In genomic region chr12:110846615-110847566, GRCh38 we compare ENCODE assay signal across 8 cellular contexts. TPM values are rescaled to one million over a fixed set of nuclear protein-coding genes. Genes with fewer than 3 reads are reported as not detected.
DNase-seq lines count a peak whose midpoint lies in the region; ATAC-seq and TF ChIP-seq lines count a peak whose summit lies in the region.

TSS of gene CCDC63 (plus strand) at chr12:110846987. CDS start at chr12:110852955, 5,968 bp downstream.

- peak within 1 kb of the TSS; percentile 75 for H3K4me2 ChIP-seq in neural progenitor cell

- TF ChIP-seq CTCF in foreskin fibroblast (IDR thresholded peaks at IDR 0.05; ENCODE audit: low read depth, low read length) (peak; percentile 31), neural progenitor cell (IDR thresholded peaks at IDR 0.05) (peak; percentile 67)

- H3K79me2 ChIP-seq in neural progenitor cell (ENCODE audit: low read depth), result no peaks in the 10 kb centered on the region

- no peak within 1 kb of the TSS for H3K27ac Mint-ChIP-seq in neural progenitor cell

- peaks cover 7% of the 10 kb centered on the region for H3F3A ChIP-seq in neural progenitor cell (ENCODE audit: low read depth)

- H3K27ac ChIP-seq in neural progenitor cell, result no peak within 1 kb of the TSS

- no peaks in the 10 kb centered on the region for H3K9me3 Mint-ChIP-seq in neural progenitor cell

- H3K36me3 Mint-ChIP-seq in neural progenitor cell, result no peaks in the 10 kb centered on the region

- H3K4me3 Mint-ChIP-seq in neural progenitor cell, result peak within 1 kb of the TSS; percentile 80

- peaks cover 5% of the 10 kb centered on the region for H3K4me1 Mint-ChIP-seq in neural progenitor cell

- no peaks in the 10 kb centered on the region for H3K27me3 ChIP-seq in neural progenitor cell

- no peaks in the 10 kb centered on the region for H3K9me3 ChIP-seq in neural progenitor cell (ENCODE audit: low read depth)

- ATAC-seq in HG02840 (IDR thresholded peaks at IDR 0.05; ENCODE audit: low FRiP score, unreplicated experiment) (no peak), GM18873 (IDR thresholded peaks at IDR 0.05; ENCODE audit: low FRiP score, unreplicated experiment) (no peak), HG03469 (IDR thresholded peaks at IDR 0.05; ENCODE audit: unreplicated experiment) (no peak)

- peak within 1 kb of the TSS; percentile 100 for H2AFZ ChIP-seq in neural progenitor cell (replicated peaks)

- peak; percentile 30 for DNase-seq in EH (ENCODE audit: low read depth)
- peak; percentile 42 for DNase-seq in NAMALWA (ENCODE audit: low spot score)
- DNase-seq in activated T-cell treated with anti-CD3 and anti-CD28 coated beads for 1 hour (ENCODE audit: low read depth), result peak; percentile 7
- peak; percentile 39 to 75 for DNase-seq in foreskin fibroblast
- peak; percentile 90 for DNase-seq in neural progenitor cell (ENCODE audit: low spot score)

- no peaks in the 10 kb centered on the region for H3K36me3 ChIP-seq in neural progenitor cell

- H3K27me3 Mint-ChIP-seq in neural progenitor cell (ENCODE audit: insufficient read depth, low read depth), result peaks cover 25% of the 10 kb centered on the region

- H3K4me3 ChIP-seq in foreskin fibroblast (ENCODE audit: low read depth in 1 of 2, low read length in 2 of 2) (peak within 1 kb of the TSS in 1 of 2 donors; percentile 24), neural progenitor cell (peak within 1 kb of the TSS; percentile 56)

- no peak within 1 kb of the TSS for H3K9ac ChIP-seq in neural progenitor cell

- H3K4me1 ChIP-seq in neural progenitor cell, result no peaks in the 10 kb centered on the region

- H4K20me1 ChIP-seq in neural progenitor cell (ENCODE audit: low read depth), result no peaks in the 10 kb centered on the region

RNA-seq across cellular contexts. Expression of gene CCDC63, which starts in this region (rescaled TPM):
- 0.24 TPM in 1 of 2 replicates, not detected in the other for total RNA-seq in neural progenitor cell (ENCODE audit: low replicate concordance)

Comparison
In these comparisons a context has a peak if more than half of its experiments do, and no peak if none do; other contexts are left out.
1. Peak in DNase-seq, H3K4me3 ChIP-seq and H3K4me2 ChIP-seq in neural progenitor cell; RNA of the gene not detected or under 1 TPM.
2. DNase-seq: peak in every context shown above with its lines; median percentile 90 in neural progenitor cell; 57 in foreskin fibroblast; 42 in NAMALWA; 30 in EH; 7 in activated T-cell treated with anti-CD3 and anti-CD28 coated beads for 1 hour.